ENCODE assay signal across 1 cellular context in the genomic region with DNA sequence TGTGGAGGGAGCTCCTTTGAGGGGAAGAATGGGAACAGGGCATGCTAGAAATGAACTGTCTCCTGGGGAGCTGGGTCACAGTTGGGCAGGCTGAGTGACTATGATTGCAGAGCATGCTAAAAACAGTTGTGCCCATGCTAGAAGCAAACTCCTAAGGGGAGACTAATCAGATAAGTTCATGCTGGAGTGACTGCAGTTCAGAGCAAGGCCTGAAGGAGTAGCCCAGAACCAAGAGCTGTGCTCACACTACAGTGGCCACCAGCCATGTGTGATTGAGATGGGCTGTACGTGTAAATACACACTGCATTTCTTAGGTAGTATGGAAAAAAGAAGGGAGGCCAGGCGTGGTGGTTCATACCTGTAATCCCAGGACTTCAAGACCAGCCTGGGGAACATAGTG.
TF ChIP-seq lines count a peak whose summit lies in the region.

No MANE protein-coding gene starts in this region.

TF ChIP-seq in HEK293T, 16 proteins besides CTCF, POLR2A, EP300 and RAD21:
- TF ChIP-seq FOXK2 (IDR thresholded peaks at IDR 0.05) (no peak), L3MBTL2 (conservative IDR thresholded peaks at IDR 0.05) (no peak), FOXM1 (IDR thresholded peaks at IDR 0.05; ENCODE audit: borderline replicate concordance) (no peak), SP1 (IDR thresholded peaks at IDR 0.05) (no peak), NFRKB (IDR thresholded peaks at IDR 0.05) (no peak), TARDBP (IDR thresholded peaks at IDR 0.05) (no peak), BHLHE40 (IDR thresholded peaks at IDR 0.05; ENCODE audit: borderline replicate concordance) (no peak), LEF1 (IDR thresholded peaks at IDR 0.05; ENCODE audit: borderline replicate concordance) (no peak), ZNF384 (IDR thresholded peaks at IDR 0.05) (no peak), FOXA1 (IDR thresholded peaks at IDR 0.05) (no peak), ELF4 (IDR thresholded peaks at IDR 0.05) (no peak), SUZ12 (IDR thresholded peaks at IDR 0.05) (no peak), CTBP1 (IDR thresholded peaks at IDR 0.05; ENCODE audit: borderline replicate concordance) (no peak), ARNT (IDR thresholded peaks at IDR 0.05) (no peak), HDGF (IDR thresholded peaks at IDR 0.05; ENCODE audit: borderline replicate concordance) (no peak)
- TF ChIP-seq, protein P1, sequence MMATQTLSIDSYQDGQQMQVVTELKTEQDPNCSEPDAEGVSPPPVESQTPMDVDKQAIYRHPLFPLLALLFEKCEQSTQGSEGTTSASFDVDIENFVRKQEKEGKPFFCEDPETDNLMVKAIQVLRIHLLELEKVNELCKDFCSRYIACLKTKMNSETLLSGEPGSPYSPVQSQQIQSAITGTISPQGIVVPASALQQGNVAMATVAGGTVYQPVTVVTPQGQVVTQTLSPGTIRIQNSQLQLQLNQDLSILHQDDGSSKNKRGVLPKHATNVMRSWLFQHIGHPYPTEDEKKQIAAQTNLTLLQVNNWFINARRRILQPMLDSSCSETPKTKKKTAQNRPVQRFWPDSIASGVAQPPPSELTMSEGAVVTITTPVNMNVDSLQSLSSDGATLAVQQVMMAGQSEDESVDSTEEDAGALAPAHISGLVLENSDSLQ (IDR thresholded peaks at IDR 0.05): no peak
